ENCODE assay signal across 3 cellular contexts in the genomic region with DNA sequence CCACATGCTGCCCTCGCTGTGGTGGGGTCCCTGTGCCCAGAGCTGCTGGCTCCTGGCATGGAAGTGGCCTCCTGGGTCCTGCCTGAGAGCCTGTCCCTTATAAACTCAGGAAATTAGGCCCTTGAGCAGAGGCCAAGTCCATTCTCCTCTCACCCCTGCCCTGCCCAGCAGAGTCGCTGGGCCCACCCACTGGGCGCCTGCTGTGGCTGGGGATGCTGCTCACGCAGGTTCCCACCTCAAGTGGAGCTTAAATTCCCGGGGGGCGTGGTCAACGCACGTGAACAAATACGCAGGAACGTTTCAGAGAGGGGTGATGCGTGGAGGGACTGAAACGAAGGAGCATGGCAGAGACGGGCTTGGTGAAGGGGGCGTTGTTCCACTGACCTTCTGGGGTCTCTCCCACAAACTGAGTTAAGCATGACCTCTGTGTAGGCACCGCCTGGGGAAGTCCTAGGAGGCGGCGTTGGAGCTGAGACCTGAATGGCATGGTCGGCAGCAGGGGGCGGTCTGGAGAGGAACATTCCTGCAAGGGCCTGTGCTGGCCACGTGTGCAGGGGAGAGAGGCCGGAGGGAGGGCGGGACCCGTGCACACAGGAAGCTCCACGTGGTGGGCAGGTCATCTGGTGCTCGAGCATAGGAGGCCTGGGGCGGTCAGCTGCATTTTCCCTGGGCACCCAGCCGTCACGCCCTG.
A peak's percentile ranks its signal among the peaks of the same experiment; 100 is the strongest.
TF ChIP-seq lines count a peak whose summit lies in the region.

No MANE protein-coding gene starts in this region.

TF ChIP-seq in SK-N-SH, 30 proteins besides CTCF, POLR2A, EP300 and RAD21:
- no peak for TF ChIP-seq EZH2phosphoT487 (IDR thresholded peaks at IDR 0.05; ENCODE audit: borderline replicate concordance, low read depth)
- no peak for TF ChIP-seq YY1 (IDR thresholded peaks at IDR 0.05; ENCODE audit: low read depth)
- no peak for TF ChIP-seq MXI1 (IDR thresholded peaks at IDR 0.05; ENCODE audit: low read depth, low read length)
- TF ChIP-seq RXRA (IDR thresholded peaks at IDR 0.05; ENCODE audit: borderline replicate concordance, low read depth): no peak
- TF ChIP-seq JUND (IDR thresholded peaks at IDR 0.05): no peak
- TF ChIP-seq, protein P1, sequence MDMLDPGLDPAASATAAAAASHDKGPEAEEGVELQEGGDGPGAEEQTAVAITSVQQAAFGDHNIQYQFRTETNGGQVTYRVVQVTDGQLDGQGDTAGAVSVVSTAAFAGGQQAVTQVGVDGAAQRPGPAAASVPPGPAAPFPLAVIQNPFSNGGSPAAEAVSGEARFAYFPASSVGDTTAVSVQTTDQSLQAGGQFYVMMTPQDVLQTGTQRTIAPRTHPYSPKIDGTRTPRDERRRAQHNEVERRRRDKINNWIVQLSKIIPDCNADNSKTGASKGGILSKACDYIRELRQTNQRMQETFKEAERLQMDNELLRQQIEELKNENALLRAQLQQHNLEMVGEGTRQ (IDR thresholded peaks at IDR 0.05; ENCODE audit: borderline replicate concordance, low read depth, low read length): no peak
- no peak for TF ChIP-seq NFIC (IDR thresholded peaks at IDR 0.05; ENCODE audit: borderline replicate concordance)
- TF ChIP-seq GABPA (IDR thresholded peaks at IDR 0.05; ENCODE audit: low read depth): no peak
- no peak for TF ChIP-seq RCOR1 (IDR thresholded peaks at IDR 0.05; ENCODE audit: low read length)
- TF ChIP-seq TAF1 (IDR thresholded peaks at IDR 0.05; ENCODE audit: borderline replicate concordance, low read depth, low read length): no peak
TF ChIP-seq in SK-N-SH: peak in this region for 0.

TF ChIP-seq in SK-N-SH treated with all-trans-retinoic acid at 6 μM for 48 hours, 23 proteins besides CTCF, POLR2A, EP300 and RAD21:
- TF ChIP-seq POU6F1 (CRISPR knock-in tag; IDR thresholded peaks at IDR 0.05; ENCODE audit: borderline replicate concordance, low read depth) (no peak), CSDC2 (CRISPR knock-in tag; IDR thresholded peaks at IDR 0.05) (no peak), TOX (CRISPR knock-in tag; IDR thresholded peaks at IDR 0.05; ENCODE audit: borderline replicate concordance) (no peak), RARB (CRISPR knock-in tag; IDR thresholded peaks at IDR 0.05) (no peak), ZNF70 (CRISPR knock-in tag; IDR thresholded peaks at IDR 0.05) (no peak), ESRRG (CRISPR knock-in tag; IDR thresholded peaks at IDR 0.05) (no peak), ZNF8 (CRISPR knock-in tag; IDR thresholded peaks at IDR 0.05) (no peak), BACH2 (CRISPR knock-in tag; IDR thresholded peaks at IDR 0.05; ENCODE audit: borderline replicate concordance) (no peak), ISL1 (CRISPR knock-in tag; IDR thresholded peaks at IDR 0.05) (no peak)

TF ChIP-seq in K562, 482 proteins besides CTCF, POLR2A, EP300 and RAD21 (continues in another document):
- TF ChIP-seq MAFF (IDR thresholded peaks at IDR 0.05; ENCODE audit: low read length): no peak
- TF ChIP-seq KHSRP (IDR thresholded peaks at IDR 0.05): no peak
- peak; percentile 93 to 95 for TF ChIP-seq MNT (conservative IDR thresholded peaks at IDR 0.05)
- TF ChIP-seq NCOA1 (IDR thresholded peaks at IDR 0.05; ENCODE audit: low read depth): no peak
- no peak for TF ChIP-seq ZNF354B (CRISPR knock-in tag; IDR thresholded peaks at IDR 0.05)
- TF ChIP-seq, protein P2, sequence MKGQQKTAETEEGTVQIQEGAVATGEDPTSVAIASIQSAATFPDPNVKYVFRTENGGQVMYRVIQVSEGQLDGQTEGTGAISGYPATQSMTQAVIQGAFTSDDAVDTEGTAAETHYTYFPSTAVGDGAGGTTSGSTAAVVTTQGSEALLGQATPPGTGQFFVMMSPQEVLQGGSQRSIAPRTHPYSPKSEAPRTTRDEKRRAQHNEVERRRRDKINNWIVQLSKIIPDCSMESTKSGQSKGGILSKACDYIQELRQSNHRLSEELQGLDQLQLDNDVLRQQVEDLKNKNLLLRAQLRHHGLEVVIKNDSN (CRISPR knock-in tag; IDR thresholded peaks at IDR 0.05): peak; percentile 93
- TF ChIP-seq HIVEP1 (CRISPR knock-in tag; IDR thresholded peaks at IDR 0.05): no peak
- no peak for TF ChIP-seq NR2C1 (IDR thresholded peaks at IDR 0.05)
- no peak for TF ChIP-seq NR2C1 (tag; IDR thresholded peaks at IDR 0.05)
- TF ChIP-seq ZNF239 (CRISPR knock-in tag; IDR thresholded peaks at IDR 0.05): no peak
- TF ChIP-seq, protein P3, sequence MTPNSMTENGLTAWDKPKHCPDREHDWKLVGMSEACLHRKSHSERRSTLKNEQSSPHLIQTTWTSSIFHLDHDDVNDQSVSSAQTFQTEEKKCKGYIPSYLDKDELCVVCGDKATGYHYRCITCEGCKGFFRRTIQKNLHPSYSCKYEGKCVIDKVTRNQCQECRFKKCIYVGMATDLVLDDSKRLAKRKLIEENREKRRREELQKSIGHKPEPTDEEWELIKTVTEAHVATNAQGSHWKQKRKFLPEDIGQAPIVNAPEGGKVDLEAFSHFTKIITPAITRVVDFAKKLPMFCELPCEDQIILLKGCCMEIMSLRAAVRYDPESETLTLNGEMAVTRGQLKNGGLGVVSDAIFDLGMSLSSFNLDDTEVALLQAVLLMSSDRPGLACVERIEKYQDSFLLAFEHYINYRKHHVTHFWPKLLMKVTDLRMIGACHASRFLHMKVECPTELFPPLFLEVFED (CRISPR knock-in tag; conservative IDR thresholded peaks at IDR 0.05): no peak
- TF ChIP-seq, protein P4, sequence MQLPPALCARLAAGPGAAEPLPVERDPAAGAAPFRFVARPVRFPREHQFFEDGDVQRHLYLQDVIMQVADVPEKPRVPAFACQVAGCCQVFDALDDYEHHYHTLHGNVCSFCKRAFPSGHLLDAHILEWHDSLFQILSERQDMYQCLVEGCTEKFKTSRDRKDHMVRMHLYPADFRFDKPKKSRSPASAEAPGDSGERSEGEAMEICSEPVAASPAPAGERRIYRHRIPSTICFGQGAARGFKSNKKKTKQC (CRISPR knock-in tag; IDR thresholded peaks at IDR 0.05): 0 out of 2 replicates have a peak, but pooled peaks have one; percentile 75
- no peak for TF ChIP-seq ZNF695 (CRISPR knock-in tag; IDR thresholded peaks at IDR 0.05)
- TF ChIP-seq ZBTB17 (CRISPR knock-in tag; IDR thresholded peaks at IDR 0.05): no peak
- TF ChIP-seq MXI1 (IDR thresholded peaks at IDR 0.05; ENCODE audit: low read depth, low read length): peak; percentile 76; the same call in 1 of the 2 replicates
- no peak for TF ChIP-seq LEF1 (IDR thresholded peaks at IDR 0.05)
- TF ChIP-seq ZNF512 (tag; IDR thresholded peaks at IDR 0.05): no peak
- no peak for TF ChIP-seq CEBPG (CRISPR knock-in tag; IDR thresholded peaks at IDR 0.05)
- no peak for TF ChIP-seq CEBPG (tag; conservative IDR thresholded peaks at IDR 0.05 in 1 of 2, IDR thresholded peaks at IDR 0.05 in 1 of 2)
- TF ChIP-seq AFF4 (CRISPR knock-in tag; IDR thresholded peaks at IDR 0.05): no peak
- no peak for TF ChIP-seq SIX5 (IDR thresholded peaks at IDR 0.05; ENCODE audit: borderline replicate concordance in 1 of 2, insufficient read depth in 1 of 2, low read depth in 1 of 2, low read length in 2 of 2)
- TF ChIP-seq SAFB2 (IDR thresholded peaks at IDR 0.05; ENCODE audit: borderline replicate concordance, low read depth, low read length, severe bottlenecking): no peak
- no peak for TF ChIP-seq ZMIZ1 (IDR thresholded peaks at IDR 0.05; ENCODE audit: low read depth in 2 of 2, low read length in 2 of 2)
- peak in 1 of 2 experiments; percentile 56; a peak in 1 of 4 replicates for TF ChIP-seq HDAC1 (IDR thresholded peaks at IDR 0.05)
- TF ChIP-seq TRIM28 (IDR thresholded peaks at IDR 0.05): no peak
- TF ChIP-seq L3MBTL2 (IDR thresholded peaks at IDR 0.05): peak; percentile 91
- peak; percentile 34; the same call in 1 of the 2 replicates for TF ChIP-seq ZFX (CRISPR knock-in tag; IDR thresholded peaks at IDR 0.05)
- TF ChIP-seq PBX2 (CRISPR knock-in tag; IDR thresholded peaks at IDR 0.05; ENCODE audit: low read depth): no peak
- TF ChIP-seq PBX2 (tag; conservative IDR thresholded peaks at IDR 0.05; ENCODE audit: low read depth): no peak
- TF ChIP-seq GABPB1 (CRISPR knock-in tag; IDR thresholded peaks at IDR 0.05): peak; percentile 70
